17 cellular contexts compared by ENCODE assay signal in the genomic region with DNA sequence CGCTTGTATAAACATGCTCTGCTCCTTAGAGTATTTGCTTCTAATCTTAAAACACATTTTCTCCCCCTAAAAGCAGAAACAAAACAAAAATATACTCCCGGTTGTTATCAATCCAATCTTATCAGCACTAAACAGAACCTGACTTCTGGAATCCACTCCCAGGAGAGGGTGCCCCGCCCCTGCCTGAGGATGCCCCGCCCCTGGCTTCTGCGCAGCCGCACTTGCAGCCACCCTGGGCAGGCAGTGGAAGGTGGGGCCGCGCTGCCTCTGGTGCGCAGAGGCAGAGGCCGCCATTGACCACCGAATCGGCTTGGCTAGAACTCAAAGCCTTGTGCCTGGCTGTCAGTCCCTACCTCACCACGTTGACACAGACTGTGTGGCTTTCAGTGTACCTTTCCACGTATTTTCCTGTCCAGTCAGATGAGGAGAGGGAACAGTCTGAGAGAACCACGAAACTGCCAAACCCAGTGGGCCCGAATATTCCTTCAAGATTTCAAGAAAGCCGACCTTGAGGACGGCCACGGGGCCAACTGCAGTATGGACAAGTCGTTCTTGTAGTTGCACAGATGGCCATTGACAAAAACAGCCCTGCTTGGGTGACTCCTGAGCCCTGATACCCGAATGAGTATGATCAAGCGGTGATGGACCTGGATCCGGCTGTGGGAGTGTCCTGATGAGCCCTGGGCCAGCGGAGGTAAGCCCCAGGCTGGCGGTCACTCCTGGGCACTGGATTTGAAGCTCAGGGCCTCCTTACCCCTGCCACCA. TPM values are rescaled to one million over a fixed set of nuclear protein-coding genes. Genes with fewer than 3 reads are reported as not detected.
DNase-seq lines count a peak whose midpoint lies in the region; ATAC-seq, FAIRE-seq and TF ChIP-seq lines count a peak whose summit lies in the region.
"Had no signal": no experiment of that assay in that cellular context is flagged by ENCODE, and none has a peak within 500 bp of the region (broad histone marks: within the 10 kb centered on the region; RNA-seq: fewer than 3 reads in every experiment).

No MANE protein-coding gene starts in this region.

- no peaks in the 10 kb centered on the region for H3K4me1 ChIP-seq in left ventricle myocardium inferior
- no peaks in the 10 kb centered on the region for H3K4me1 ChIP-seq in PC-9 (replicated peaks; ENCODE audit: insufficient read depth)
- no peaks in the 10 kb centered on the region for H3K4me1 ChIP-seq in left lung

- no peaks in the 10 kb centered on the region for H3K9me2 ChIP-seq in PC-9 (ENCODE audit: insufficient read depth)

- DNase-seq in left cardiac atrium (peak; percentile 45), left ventricle myocardium inferior (no peak), PC-9 (no peak), left lung (peak in 1 of 2 donors; percentile 82), urothelium cell line (ENCODE audit: low spot score) (peak; percentile 96), D721Med (ENCODE audit: insufficient read length, low spot score) (no peak)
- no peak for DNase-seq in stimulated activated CD4-positive, alpha-beta T cell treated with anti-CD3 and anti-CD28 coated beads, Interleukin-12 subunit alpha, Interleukin-12 subunit beta, amount 100 ng/mL, for 4 hours
- DNase-seq: activated CD8-positive, alpha-beta memory T cell treated with anti-CD3 and anti-CD28 coated beads, Interleukin-2, amount 50 U/mL, for 4 hours; cortex of kidney; glutamatergic neuron; NCI-H187; stimulated activated CD4-positive, alpha-beta T cell treated with anti-CD3 and anti-CD28 coated beads, Interleukin-15, amount 100 ng/mL, for 24 hours; stimulated activated naive CD8-positive, alpha-beta T cell treated with anti-CD3 and anti-CD28 coated beads, Interleukin-15, amount 100 ng/mL, for 72 hours; T-helper 2 cell had no signal

- H3K4me3 ChIP-seq in left ventricle myocardium inferior (no peak overlapping the region), PC-9 (peak overlapping the region; percentile 28; the same call in 1 of the 2 replicates), left lung (peak overlapping the region in 1 of 2 donors; percentile 8)
- H3K4me3 ChIP-seq: esophagus muscularis mucosa had no signal

- no peak for TF ChIP-seq CTCF in left ventricle myocardium inferior (IDR thresholded peaks at IDR 0.05; ENCODE audit: borderline replicate concordance)
- no peak for TF ChIP-seq CTCF in PC-9 (conservative IDR thresholded peaks at IDR 0.05)
- no peak for TF ChIP-seq CTCF in left lung (IDR thresholded peaks at IDR 0.05)
- no peak for TF ChIP-seq CTCF in D721Med (IDR thresholded peaks at IDR 0.05; ENCODE audit: insufficient read depth, missing control alignments)

- peaks cover 40% of the 10 kb centered on the region for H3K27me3 ChIP-seq in left ventricle myocardium inferior (ENCODE audit: low read depth)
- H3K27me3 ChIP-seq in PC-9 (ENCODE audit: insufficient read depth, low read depth), result peaks cover 26% of the 10 kb centered on the region
- H3K27me3 ChIP-seq in left lung, result no peaks in the 10 kb centered on the region

- H3K9me3 ChIP-seq in left ventricle myocardium inferior (replicated peaks), result no peaks in the 10 kb centered on the region
- H3K9me3 ChIP-seq in PC-9 (ENCODE audit: insufficient read depth, low read depth), result no peaks in the 10 kb centered on the region
- peaks cover 0 to 4% of the 10 kb centered on the region in 2 donors for H3K9me3 ChIP-seq in left lung
- H3K9me3 ChIP-seq: esophagus muscularis mucosa had no signal

- H3K4me2 ChIP-seq in PC-9, result peak overlapping the region; percentile 57

- BruUV-seq in PC-9 (replicated peaks; lab: Mats Ljungman, UMichigan), result no TSS peak

- H3K36me3 ChIP-seq in left ventricle myocardium inferior (no peaks in the 10 kb centered on the region), PC-9 (ENCODE audit: low read depth) (no peaks in the 10 kb centered on the region), left lung (no peaks in the 10 kb centered on the region)
- H3K36me3 ChIP-seq: esophagus muscularis mucosa had no signal

- no peaks in the 10 kb centered on the region for H3K79me2 ChIP-seq in PC-9 (ENCODE audit: low read depth)

- POLR2A ChIA-PET in PC-9 (lab: Charles Lee; ENCODE audit: unreplicated experiment), result no interaction called here

- H3K27ac ChIP-seq in left ventricle myocardium inferior (replicated peaks) (no peak overlapping the region), PC-9 (no peak overlapping the region), left lung (no peak overlapping the region)
- H3K27ac ChIP-seq: esophagus muscularis mucosa, RWPE1 had no signal

- peak in 1 of 2 donors; percentile 74 for ATAC-seq in left cardiac atrium
- ATAC-seq in left lung, result peak; percentile 92
- ATAC-seq in GM18909 (IDR thresholded peaks at IDR 0.05; ENCODE audit: poor library complexity, unreplicated experiment), result no peak
- ATAC-seq: stimulated activated naive CD8-positive, alpha-beta T cell treated with anti-CD3 and anti-CD28 coated beads, Interleukin-15, amount 100 ng/mL, for 72 hours had no signal

- intact Hi-C loops in left cardiac atrium (cut with DNase I) (no loop called here), left ventricle myocardium inferior (cut with micrococcal nuclease) (no loop called here), PC-9 (cut with micrococcal nuclease; ENCODE audit: unreplicated experiment) (no loop called here), left lung (cut with DNase I) (no loop called here)

- 0 out of 2 replicates have a peak overlapping the region, but pooled peaks have one; percentile 27 for H2AFZ ChIP-seq in PC-9

- CTCF ChIA-PET in PC-9 (lab: Charles Lee), result no interaction called here

- H4K20me1 ChIP-seq in PC-9 (ENCODE audit: insufficient read depth), result no peaks in the 10 kb centered on the region; the same call in 1 of the 2 replicates

- no peaks in the 10 kb centered on the region for H3F3A ChIP-seq in PC-9 (ENCODE audit: insufficient read depth, low read depth)

- peak; percentile 99 for FAIRE-seq in urothelium cell line (lab: Jason Lieb, UNC)
- FAIRE-seq in D721Med (lab: Jason Lieb, UNC), result no peak

RNA-seq across cellular contexts. Expression of a gene that starts 46.2 kb away (rescaled TPM):
- total RNA-seq in left cardiac atrium, result 1 to 10 TPM; 1.8 to 3.5 TPM
- 1.5 TPM for total RNA-seq in left ventricle myocardium inferior
- not detected in 2 replicates for total RNA-seq in PC-9 (2021)
- total RNA-seq in left lung, result 10 to 100 TPM; 16.6 to 18.9 TPM

Comparison
In these comparisons a context has a peak if more than half of its experiments do, and no peak if none do; other contexts are left out.
1. DNase-seq: peak in left cardiac atrium (single experiment) and urothelium cell line (single experiment); none in left ventricle myocardium inferior (single experiment), PC-9 (0 of 2), stimulated activated CD4-positive, alpha-beta T cell treated with anti-CD3 and anti-CD28 coated beads, Interleukin-12 subunit alpha, Interleukin-12 subunit beta, amount 100 ng/mL, for 4 hours (single experiment) and D721Med (single experiment).